9 cellular contexts compared by ENCODE assay signal in the genomic region with DNA sequence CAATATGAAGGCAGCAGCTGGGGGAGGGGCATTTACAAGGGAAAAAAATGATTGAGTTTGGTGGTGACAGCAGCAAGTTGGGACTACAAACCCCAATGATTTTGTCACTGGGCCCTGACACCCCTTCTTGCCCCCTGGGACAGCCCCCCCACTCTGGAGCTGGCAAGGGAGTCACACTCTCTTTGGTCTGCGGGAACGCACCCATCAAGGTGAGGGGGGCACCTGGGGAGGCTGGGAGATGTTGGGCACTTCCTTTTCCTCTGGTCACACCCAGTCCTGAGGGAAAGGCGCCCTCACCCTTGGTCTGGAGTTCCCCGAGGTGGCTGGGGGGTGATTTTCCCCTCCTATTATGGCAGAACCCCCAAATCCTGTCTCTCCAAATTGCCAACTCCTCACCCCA. TPM values are rescaled to one million over a fixed set of nuclear protein-coding genes. Genes with fewer than 3 reads are reported as not detected.
A peak's percentile ranks its signal among the peaks of the same experiment; 100 is the strongest.
DNase-seq lines count a peak whose midpoint lies in the region; ATAC-seq and TF ChIP-seq lines count a peak whose summit lies in the region.
"Had no signal": no experiment of that assay in that cellular context is flagged by ENCODE, and none has a peak within 500 bp of the region (broad histone marks: within the 10 kb centered on the region; RNA-seq: fewer than 3 reads in every experiment).

No MANE protein-coding gene starts in this region.

- no peak overlapping the region for H2BK15ac ChIP-seq in mesendoderm (replicated peaks; ENCODE audit: low read depth)

- no peak overlapping the region for H3K4me2 ChIP-seq in mesendoderm (ENCODE audit: low read length)

- H2BK5ac ChIP-seq in mesendoderm (ENCODE audit: low read length): no peak overlapping the region

- H2BK120ac ChIP-seq in mesendoderm (ENCODE audit: low read depth, low read length): no peak overlapping the region

- intact Hi-C loops in left ventricle myocardium superior (cut with micrococcal nuclease) (no loop called here), activated B cell treated with CpG ODN at 0.5 μM for 24 hours (cut with micrococcal nuclease) (loop anchor here (1.0 to 2.0 kb wide), 5 partner anchors 34 to 216 kb away; partner anchors contain the start of genes FBXO24, LRCH4 and SLC12A9), psoas muscle (cut with DNase I) (loop anchor here in 1 of 2 donors (5.0 kb wide), 1 partner anchor 49 kb away; the partner anchor contains the start of gene SLC12A9)

- H3K79me2 ChIP-seq in mesendoderm (ENCODE audit: control insufficient read depth, insufficient read depth, low read length): no peaks in the 10 kb centered on the region

- no peak for TF ChIP-seq EP300 in tibial nerve (IDR thresholded peaks at IDR 0.05)

- H3K27me3 Mint-ChIP-seq in activated B cell treated with CpG ODN at 0.5 μM for 24 hours: no peaks in the 10 kb centered on the region
- peaks cover 7% of the 10 kb centered on the region for H3K27me3 Mint-ChIP-seq in activated naive CD8-positive, alpha-beta T cell treated with anti-CD3 and anti-CD28 coated beads, Interleukin-2, amount 50 U/mL, for 24 hours

- H3K4me3 Mint-ChIP-seq in activated B cell treated with CpG ODN at 0.5 μM for 24 hours: peak overlapping the region; percentile 76
- no peak overlapping the region for H3K4me3 Mint-ChIP-seq in activated naive CD8-positive, alpha-beta T cell treated with anti-CD3 and anti-CD28 coated beads, Interleukin-2, amount 50 U/mL, for 24 hours

- no peak for ATAC-seq in left ventricle myocardium superior
- peak; percentile 5 for ATAC-seq in activated B cell treated with CpG ODN at 0.5 μM for 24 hours (ENCODE audit: low read depth)
- no peak for ATAC-seq in psoas muscle
- ATAC-seq in activated naive CD8-positive, alpha-beta T cell treated with anti-CD3 and anti-CD28 coated beads, Interleukin-2, amount 50 U/mL, for 24 hours: no peak

- H3K4me3 ChIP-seq in cardiac muscle cell: no peak overlapping the region
- no peak overlapping the region for H3K4me3 ChIP-seq in mesendoderm (ENCODE audit: low read length)
- H3K4me3 ChIP-seq in tibial nerve: peak overlapping the region in 2 of 4 donors; percentile 4 to 26
- no peak overlapping the region for H3K4me3 ChIP-seq in psoas muscle

- TF ChIP-seq CTCF in cardiac muscle cell (IDR thresholded peaks at IDR 0.05; ENCODE audit: low read depth, low read length): no peak
- TF ChIP-seq CTCF in activated B cell treated with CpG ODN at 0.5 μM for 24 hours (IDR thresholded peaks at IDR 0.05): no peak
- no peak for TF ChIP-seq CTCF in tibial nerve (IDR thresholded peaks at IDR 0.05)
- TF ChIP-seq CTCF in psoas muscle (IDR thresholded peaks at IDR 0.05): no peak

- H3K79me1 ChIP-seq in mesendoderm (ENCODE audit: low read length): no peaks in the 10 kb centered on the region

- no peak overlapping the region for H3K56ac ChIP-seq in mesendoderm (ENCODE audit: low read length)

- H3K4me1 ChIP-seq in cardiac muscle cell (ENCODE audit: low read depth) (no peaks in the 10 kb centered on the region), mesendoderm (ENCODE audit: control insufficient read depth, low read depth, low read length) (no peaks in the 10 kb centered on the region), tibial nerve (peaks cover 0 to 35% (median 4%) of the 10 kb centered on the region in 4 donors), psoas muscle (peaks cover 6% of the 10 kb centered on the region)

- CTCF ChIA-PET in activated B cell treated with CpG ODN at 0.5 μM for 24 hours (lab: Charles Lee): interaction anchor here (4.9 kb wide), 1 partner anchor 49 kb away, joined by 57 read pairs; the partner anchor contains the start of gene SLC12A9

- no peak for TF ChIP-seq POLR2A in tibial nerve (IDR thresholded peaks at IDR 0.05)

- H3K27me3 ChIP-seq in cardiac muscle cell (no peaks in the 10 kb centered on the region), mesendoderm (ENCODE audit: insufficient read depth, low read length, poor library complexity) (no peaks in the 10 kb centered on the region), tibial nerve (peaks cover 0 to 8% of the 10 kb centered on the region in 2 donors), psoas muscle (ENCODE audit: insufficient read depth in 3 of 3, low read length in 2 of 3) (peaks cover 0 to 17% (median 7%) of the 10 kb centered on the region in 3 donors)

- no peak overlapping the region for H2AK5ac ChIP-seq in mesendoderm (ENCODE audit: low read length)

- H3K36me3 ChIP-seq in cardiac muscle cell (peaks cover 27% of the 10 kb centered on the region), mesendoderm (ENCODE audit: control insufficient read depth, insufficient read depth, low read length) (peaks cover 20% of the 10 kb centered on the region), tibial nerve (peaks cover 0 to 38% (median 0%) of the 10 kb centered on the region in 3 donors), psoas muscle (ENCODE audit: insufficient read depth in 1 of 2, low read depth in 1 of 2) (peaks cover 0 to 4% of the 10 kb centered on the region in 2 donors)

- no peaks in the 10 kb centered on the region for H3K9me3 ChIP-seq in cardiac muscle cell (ENCODE audit: low read depth)
- H3K9me3 ChIP-seq in tibial nerve: no peaks in the 10 kb centered on the region
- H3K9me3 ChIP-seq in psoas muscle: no peaks in the 10 kb centered on the region

- H3K9me3 Mint-ChIP-seq in activated B cell treated with CpG ODN at 0.5 μM for 24 hours: no peaks in the 10 kb centered on the region
- no peaks in the 10 kb centered on the region for H3K9me3 Mint-ChIP-seq in activated naive CD8-positive, alpha-beta T cell treated with anti-CD3 and anti-CD28 coated beads, Interleukin-2, amount 50 U/mL, for 24 hours

- H4K5ac ChIP-seq in mesendoderm (ENCODE audit: low read length): no peak overlapping the region

- no peak overlapping the region for H3K9ac ChIP-seq in mesendoderm (ENCODE audit: low read length)

- DNase-seq in cardiac muscle cell (ENCODE audit: low read depth in 1 of 2, low spot score in 1 of 2): no peak
- no peak for DNase-seq in left ventricle myocardium superior
- DNase-seq in activated B cell treated with CpG ODN at 0.5 μM for 24 hours: no peak
- no peak for DNase-seq in mesendoderm
- no peak for DNase-seq in tibial nerve (ENCODE audit: low spot score in 2 of 2)
- no peak for DNase-seq in psoas muscle
- DNase-seq in activated naive CD8-positive, alpha-beta T cell treated with anti-CD3 and anti-CD28 coated beads, Interleukin-2, amount 50 U/mL, for 24 hours: no peak
- DNase-seq in NOMO-1 (lab: John Stamatoyannopoulos, UW; ENCODE audit: unreplicated experiment in 2 of 2): no peak
- DNase-seq: NCI-H1048 had no signal

- POLR2A ChIA-PET in activated B cell treated with CpG ODN at 0.5 μM for 24 hours (lab: Charles Lee): interaction anchor here (0.7 to 1.8 kb wide), 7 partner anchors 9 to 373 kb away, joined by 3 to 13 read pairs (median 4); partner anchors contain the start of genes FBXO24, LRCH4, MEPCE and SLC12A9

- no peaks in the 10 kb centered on the region for H3K36me3 Mint-ChIP-seq in activated B cell treated with CpG ODN at 0.5 μM for 24 hours (ENCODE audit: low read depth)
- H3K36me3 Mint-ChIP-seq in activated naive CD8-positive, alpha-beta T cell treated with anti-CD3 and anti-CD28 coated beads, Interleukin-2, amount 50 U/mL, for 24 hours (ENCODE audit: low read depth): no peaks in the 10 kb centered on the region

- peak overlapping the region; percentile 57 for H3K27ac ChIP-seq in cardiac muscle cell
- peak overlapping the region; percentile 55 for H3K27ac ChIP-seq in mesendoderm (ENCODE audit: low read depth, low read length)
- H3K27ac ChIP-seq in tibial nerve: peak overlapping the region in 3 of 4 donors; percentile 59 to 78 (median 76)
- no peak overlapping the region for H3K27ac ChIP-seq in psoas muscle

- H3K27ac Mint-ChIP-seq in activated B cell treated with CpG ODN at 0.5 μM for 24 hours: peak overlapping the region; percentile 84
- no peak overlapping the region for H3K27ac Mint-ChIP-seq in activated naive CD8-positive, alpha-beta T cell treated with anti-CD3 and anti-CD28 coated beads, Interleukin-2, amount 50 U/mL, for 24 hours

- H3K4ac ChIP-seq in mesendoderm (ENCODE audit: low read depth, low read length): no peak overlapping the region

- H3K23ac ChIP-seq in mesendoderm (ENCODE audit: low read length): no peak overlapping the region

- WGBS in mesendoderm (ENCODE audit: extremely low coverage, insufficient coverage, low lambda C conversion rate): no CpG with 5 or more reads among the region's 4 CpGs
- 20 to 74% methylated on average over 1 to 4 of the region's 4 CpGs for WGBS in tibial nerve, 2 donors
- 65 to 75% (median 72%) methylated on average over 4 of the region's 4 CpGs for WGBS in psoas muscle, 3 donors

- H3K18ac ChIP-seq in mesendoderm (ENCODE audit: low read length): no peak overlapping the region

- no peak overlapping the region for H4K8ac ChIP-seq in mesendoderm (ENCODE audit: low read depth, low read length)

- peaks cover 40% of the 10 kb centered on the region for H3K4me1 Mint-ChIP-seq in activated B cell treated with CpG ODN at 0.5 μM for 24 hours
- peaks cover 9% of the 10 kb centered on the region for H3K4me1 Mint-ChIP-seq in activated naive CD8-positive, alpha-beta T cell treated with anti-CD3 and anti-CD28 coated beads, Interleukin-2, amount 50 U/mL, for 24 hours

RNA-seq across cellular contexts. Expression of gene EPHB4, which starts 24.4 kb away (rescaled TPM):
- total RNA-seq in cardiac muscle cell: 48.9 and 53.6 TPM in 2 replicates
- 29.5 and 33.4 TPM in 2 replicates for polyA plus RNA-seq in cardiac muscle cell
- 22.7 TPM for total RNA-seq in left ventricle myocardium superior
- 2.5 and 4.1 TPM in 2 replicates for total RNA-seq in activated B cell treated with CpG ODN at 0.5 μM for 24 hours
- 64.2 TPM for polyA plus RNA-seq in mesendoderm (2013, experiment 1 of 2)
- polyA plus RNA-seq in mesendoderm (2013, experiment 2 of 2): 64.1 TPM
- total RNA-seq in tibial nerve: 10 to 100 TPM; 15.5 to 37.5 (median 25.9) TPM
- 10 to 100 TPM; 10.3 to 13.9 (median 11.3) TPM for total RNA-seq in psoas muscle
- polyA plus RNA-seq in psoas muscle: 1 to 10 TPM; 5.1 to 9.2 (median 5.1) TPM

RNA-seq across cellular contexts. Expression of gene SLC12A9, which starts 49.6 kb away (rescaled TPM):
- total RNA-seq in cardiac muscle cell: 18.3 and 19.5 TPM in 2 replicates
- polyA plus RNA-seq in cardiac muscle cell: 12.5 and 14.6 TPM in 2 replicates
- 9.0 TPM for total RNA-seq in left ventricle myocardium superior
- 48.0 and 48.9 TPM in 2 replicates for total RNA-seq in activated B cell treated with CpG ODN at 0.5 μM for 24 hours
- 16.0 TPM for polyA plus RNA-seq in mesendoderm (2013, experiment 1 of 2)
- polyA plus RNA-seq in mesendoderm (2013, experiment 2 of 2): 16.1 TPM
- 10 to 100 TPM; 11.8 to 36.8 (median 32.1) TPM for total RNA-seq in tibial nerve
- 1 to 10 TPM; 2.9 to 4.7 (median 3.9) TPM for total RNA-seq in psoas muscle
- 1 to 10 TPM; 2.2 to 3.3 (median 2.5) TPM for polyA plus RNA-seq in psoas muscle
